Comparison of ENCODE assay signal across 12 cellular contexts in genomic region chr14:24435998-24436354, GRCh38. TPM values are rescaled to one million over a fixed set of nuclear protein-coding genes. Genes with fewer than 3 reads are reported as not detected.
A peak's percentile ranks its signal among the peaks of the same experiment; 100 is the strongest.
DNase-seq lines count a peak whose midpoint lies in the region; ATAC-seq, FAIRE-seq and TF ChIP-seq lines count a peak whose summit lies in the region.
"Had no signal": no experiment of that assay in that cellular context is flagged by ENCODE, and none has a peak within 500 bp of the region (broad histone marks: within the 10 kb centered on the region; RNA-seq: fewer than 3 reads in every experiment).

No MANE protein-coding gene starts in this region.

- H3K27ac ChIP-seq in right cardiac atrium (ENCODE audit: low read length) (peak overlapping the region; percentile 73), upper lobe of right lung (peak overlapping the region; percentile 24), small intestine (ENCODE audit: low read depth in 1 of 2, low read length in 1 of 2) (peak overlapping the region in 1 of 2 donors; percentile 18)
- H3K27ac ChIP-seq: SK-N-MC had no signal

- H3K9me3 ChIP-seq in right cardiac atrium (ENCODE audit: control insufficient read depth, low read length), result no peaks in the 10 kb centered on the region
- H3K9me3 ChIP-seq in upper lobe of right lung, result no peaks in the 10 kb centered on the region
- H3K9me3 ChIP-seq in small intestine (ENCODE audit: control insufficient read depth, low read depth), result no peaks in the 10 kb centered on the region
- H3K9me3 ChIP-seq: mucosa of descending colon had no signal

- peak overlapping the region; percentile 85 for H3K4me3 Mint-ChIP-seq in neural crest cell
- H3K4me3 Mint-ChIP-seq: activated T-helper 17 cell treated with anti-CD3 and anti-CD28 coated beads, Interleukin-2, amount 50 U/mL, for 72 hours had no signal

- ATAC-seq in right cardiac atrium, result no peak
- ATAC-seq in Right ventricle myocardium superior (ENCODE audit: poor library complexity), result no peak
- ATAC-seq in upper lobe of right lung, result no peak
- ATAC-seq in HG03280 (IDR thresholded peaks at IDR 0.05; ENCODE audit: unreplicated experiment), result no peak

- 57% methylated on average over 6 of the region's 6 CpGs for WGBS in right cardiac atrium
- 63 to 71% (median 68%) methylated on average over 6 of the region's 6 CpGs for WGBS in small intestine, 3 donors

- no peak for FAIRE-seq in small intestine (lab: Jason Lieb, UNC)
- FAIRE-seq: bronchial epithelial cell had no signal

- DNase-seq in right cardiac atrium, result no peak
- no peak for DNase-seq in Right ventricle myocardium superior
- peak; percentile 1 for DNase-seq in cerebellar cortex (ENCODE audit: low spot score)
- no peak for DNase-seq in neural crest cell (ENCODE audit: low read depth, low spot score)
- DNase-seq in upper lobe of right lung, result no peak
- DNase-seq in NCI-H1092 treated with DMSO at 0.1 percent for 48 hours (lab: John Stamatoyannopoulos, UW), result no peak
- no peak for DNase-seq in small intestine

- no peak for TF ChIP-seq CTCF in neural crest cell (conservative IDR thresholded peaks at IDR 0.05)
- no peak for TF ChIP-seq CTCF in upper lobe of right lung (IDR thresholded peaks at IDR 0.05)

- H3K27me3 ChIP-seq in right cardiac atrium (ENCODE audit: control insufficient read depth, insufficient read depth) (no peaks in the 10 kb centered on the region), upper lobe of right lung (no peaks in the 10 kb centered on the region), small intestine (ENCODE audit: control insufficient read depth in 2 of 2, insufficient read depth in 2 of 2, low read length in 2 of 2) (no peaks in the 10 kb centered on the region)

- peaks cover 28% of the 10 kb centered on the region for H3K4me1 Mint-ChIP-seq in neural crest cell

- H3K27me3 Mint-ChIP-seq in neural crest cell (ENCODE audit: low read depth), result no peaks in the 10 kb centered on the region
- H3K27me3 Mint-ChIP-seq: activated T-helper 17 cell treated with anti-CD3 and anti-CD28 coated beads, Interleukin-2, amount 50 U/mL, for 72 hours had no signal

- no peaks in the 10 kb centered on the region for H3K4me1 ChIP-seq in right cardiac atrium (ENCODE audit: control insufficient read depth, insufficient read depth, low read length)
- peaks cover 45% of the 10 kb centered on the region for H3K4me1 ChIP-seq in upper lobe of right lung
- peaks cover 0 to 1% of the 10 kb centered on the region in 2 donors for H3K4me1 ChIP-seq in small intestine (ENCODE audit: control insufficient read depth in 2 of 2, insufficient read depth in 1 of 2, low read depth in 1 of 2, low read length in 1 of 2)

- no peak overlapping the region for H3K27ac Mint-ChIP-seq in neural crest cell (ENCODE audit: unreplicated experiment)

- H3K36me3 ChIP-seq in upper lobe of right lung, result peaks cover 90% of the 10 kb centered on the region
- H3K36me3 ChIP-seq in small intestine (ENCODE audit: control insufficient read depth in 2 of 2, insufficient read depth in 2 of 2, low read length in 2 of 2), result peaks cover 0 to 32% of the 10 kb centered on the region in 2 donors

- H3K36me3 Mint-ChIP-seq in neural crest cell (ENCODE audit: low read depth), result peaks cover 5% of the 10 kb centered on the region

- H3K4me3 ChIP-seq in right cardiac atrium (ENCODE audit: low read length) (no peak overlapping the region), upper lobe of right lung (no peak overlapping the region), small intestine (ENCODE audit: low read depth in 1 of 2, low read length in 2 of 2) (no peak overlapping the region)
- H3K4me3 ChIP-seq: mucosa of descending colon, SK-N-MC had no signal

- H3K9me3 Mint-ChIP-seq in neural crest cell, result no peaks in the 10 kb centered on the region
- H3K9me3 Mint-ChIP-seq: activated T-helper 17 cell treated with anti-CD3 and anti-CD28 coated beads, Interleukin-2, amount 50 U/mL, for 72 hours had no signal

- intact Hi-C loops in right cardiac atrium (cut with DNase I), result loop anchor here in 3 of 4 donors (2.0 to 10.0 kb wide), 3 partner anchors 71 to 104 kb away; partner anchors contain the start of gene NFATC4 (in 1 of the 3)
- intact Hi-C loops in Right ventricle myocardium superior (cut with DNase I), result loop anchor here (2.0 kb wide), 1 partner anchor 103 kb away; no protein-coding TSS in a partner anchor
- intact Hi-C loops in upper lobe of right lung (cut with DNase I), result no loop called here

RNA-seq across cellular contexts. Expression of gene KHNYN, which starts 6.2 kb away (rescaled TPM):
- total RNA-seq in right cardiac atrium (10 to 100 TPM; 23.4 to 27.7 (median 26.0) TPM), Right ventricle myocardium superior (22.5 TPM), neural crest cell (49.3 and 52.3 TPM in 2 replicates), upper lobe of right lung (56.2 TPM)
- polyA plus RNA-seq in right cardiac atrium (19.1 TPM), small intestine (10 to 100 TPM; 21.3 to 41.9 (median 30.9) TPM)

RNA-seq across cellular contexts. Expression of gene CBLN3, which starts 6.5 kb away (rescaled TPM):
- 1 to 10 TPM; 1.6 to 3.1 (median 2.7) TPM for total RNA-seq in right cardiac atrium
- polyA plus RNA-seq in right cardiac atrium, result 1.3 TPM
- 0.65 TPM for total RNA-seq in Right ventricle myocardium superior
- 0.86 and 1.0 TPM in 2 replicates for total RNA-seq in neural crest cell
- total RNA-seq in upper lobe of right lung, result 2.9 TPM
- polyA plus RNA-seq in small intestine, result 1 to 10 TPM in 1 of 3 donors, under 1 TPM in 1, not detected in 1; 0.27 to 1.9 TPM

RNA-seq across cellular contexts. Expression of gene SDR39U1, which starts 6.6 kb away (rescaled TPM):
- total RNA-seq in right cardiac atrium, result 100 to 1,000 TPM in 1 of 4 donors, 10 to 100 TPM in 3; 74.6 to 101 (median 94.4) TPM
- polyA plus RNA-seq in right cardiac atrium, result 128 TPM
- 84.7 TPM for total RNA-seq in Right ventricle myocardium superior
- 64.6 and 76.7 TPM in 2 replicates for total RNA-seq in neural crest cell
- 61.6 TPM for total RNA-seq in upper lobe of right lung
- polyA plus RNA-seq in small intestine, result 10 to 100 TPM; 49.7 to 52.6 (median 50.7) TPM

RNA-seq across cellular contexts. Expression of gene NYNRIN, which starts 37.2 kb away (rescaled TPM):
- 10 to 100 TPM in 2 of 4 donors, 1 to 10 TPM in 2; 9.3 to 12.0 (median 10.5) TPM for total RNA-seq in right cardiac atrium
- polyA plus RNA-seq in right cardiac atrium, result 5.1 TPM
- 8.8 TPM for total RNA-seq in Right ventricle myocardium superior
- total RNA-seq in neural crest cell, result 10.3 and 10.4 TPM in 2 replicates
- total RNA-seq in upper lobe of right lung, result 16.6 TPM
- 1 to 10 TPM in 1 of 3 donors, under 1 TPM in 2; 0.22 to 7.2 (median 0.54) TPM for polyA plus RNA-seq in small intestine
